In genomic region chr11:129320485-129320884, GRCh38 we compare ENCODE assay signal across 1 cellular context.
TF ChIP-seq lines count a peak whose summit lies in the region.

No MANE protein-coding gene starts in this region.

TF ChIP-seq in HepG2, 621 proteins besides CTCF, POLR2A, EP300 and RAD21 (continued from another document):
- TF ChIP-seq ARID5B (CRISPR knock-in tag; IDR thresholded peaks at IDR 0.05) (peak; percentile 23; the same call in 1 of the 2 replicates), ZNF263 (CRISPR knock-in tag; IDR thresholded peaks at IDR 0.05) (no peak)
